In genomic region chr5:69367697-69368279, GRCh38 we compare ENCODE assay signal across 9 cellular contexts. TPM values are rescaled to one million over a fixed set of nuclear protein-coding genes. Genes with fewer than 3 reads are reported as not detected.
DNase-seq lines count a peak whose midpoint lies in the region; ATAC-seq and TF ChIP-seq lines count a peak whose summit lies in the region.
"Had no signal": no experiment of that assay in that cellular context is flagged by ENCODE, and none has a peak within 500 bp of the region (broad histone marks: within the 10 kb centered on the region; RNA-seq: fewer than 3 reads in every experiment).

No MANE protein-coding gene starts in this region.

- in situ Hi-C loops in gastrocnemius medialis (cut with MboI; ENCODE audit: low sequenced_read_pairs in 4 of 4): loop anchor here in 3 of 4 donors (10.0 to 25.0 kb wide), 4 partner anchors 255 to 323 kb away; partner anchors contain the start of gene SLC30A5 (in 2 of the 3)

- peak overlapping the region in 3 of 4 donors; percentile 95 to 99 (median 96) for H3K27ac ChIP-seq in gastrocnemius medialis

- no peak for TF ChIP-seq CTCF in endothelial cell (IDR thresholded peaks at IDR 0.05; ENCODE audit: unreplicated experiment)
- no peak for TF ChIP-seq CTCF in gastrocnemius medialis (IDR thresholded peaks at IDR 0.05 in 4 of 5, conservative IDR thresholded peaks at IDR 0.05 in 1 of 5)

- H3K9me3 ChIP-seq in gastrocnemius medialis: no peaks in the 10 kb centered on the region

- ATAC-seq in gastrocnemius medialis: no peak

- peak overlapping the region; percentile 98 for H3K27ac Mint-ChIP-seq in endothelial cell (ENCODE audit: unreplicated experiment)

- H3K36me3 Mint-ChIP-seq in endothelial cell (ENCODE audit: low read depth, unreplicated experiment): peaks cover 10% of the 10 kb centered on the region

- peak overlapping the region in 3 of 4 donors; percentile 85 to 90 (median 89) for H3K4me3 ChIP-seq in gastrocnemius medialis

- peaks cover 0 to 14% of the 10 kb centered on the region in 2 donors for H3K36me3 ChIP-seq in gastrocnemius medialis

- peaks cover 35 to 36% of the 10 kb centered on the region in 2 donors for H3K4me1 ChIP-seq in gastrocnemius medialis

- no peaks in the 10 kb centered on the region for H3K27me3 ChIP-seq in gastrocnemius medialis

- no peaks in the 10 kb centered on the region for H3K9me3 Mint-ChIP-seq in endothelial cell (ENCODE audit: unreplicated experiment)

- intact Hi-C loops in gastrocnemius medialis (cut with DNase I; ENCODE audit: low total_unique reads): loop anchor here (2.0 kb wide), 2 partner anchors 35 to 325 kb away; partner anchors contain the start of gene CCDC125

- H3K4me3 Mint-ChIP-seq in endothelial cell (ENCODE audit: unreplicated experiment): peak overlapping the region; percentile 98

- DNase-seq in SIG-M5 treated with dmso at 0.1 percent for 504 hours (lab: John Stamatoyannopoulos, UW; ENCODE audit: unreplicated experiment) (peak; percentile 38), SIG-M5 (lab: John Stamatoyannopoulos, UW) (no peak), RKO (ENCODE audit: low spot score) (peak; percentile 39), endothelial cell (ENCODE audit: low spot score) (no peak), gastrocnemius medialis (no peak), hypothalamus (lab: John Stamatoyannopoulos, UW) (no peak), NCI-H1105 (lab: John Stamatoyannopoulos, UW) (no peak), middle frontal gyrus (ENCODE audit: extremely low spot score, low spot score) (no peak)
- DNase-seq: substantia nigra had no signal

- TF ChIP-seq POLR2A in gastrocnemius medialis (IDR thresholded peaks at IDR 0.05): no peak

- no peaks in the 10 kb centered on the region for H3K27me3 Mint-ChIP-seq in endothelial cell (ENCODE audit: unreplicated experiment)

- H3K4me1 Mint-ChIP-seq in endothelial cell (ENCODE audit: unreplicated experiment): peaks cover 14% of the 10 kb centered on the region

RNA-seq across cellular contexts. Expression of gene AK6, which starts 1.5 kb away (rescaled TPM):
- total RNA-seq in endothelial cell (ENCODE audit: unreplicated experiment) (27.1 TPM), gastrocnemius medialis (10 to 100 TPM; 24.4 to 49.3 (median 32.5) TPM)

RNA-seq across cellular contexts. Expression of gene TAF9, which starts 1.5 kb away (rescaled TPM):
- total RNA-seq in endothelial cell (ENCODE audit: unreplicated experiment) (59.4 TPM), gastrocnemius medialis (10 to 100 TPM; 35.3 to 58.6 (median 45.6) TPM)

RNA-seq across cellular contexts. Expression of gene RAD17, which starts 1.8 kb away (rescaled TPM):
- total RNA-seq in endothelial cell (ENCODE audit: unreplicated experiment): 23.3 TPM
- 10 to 100 TPM in 3 of 4 donors, 1 to 10 TPM in 1; 7.3 to 18.3 (median 11.9) TPM for total RNA-seq in gastrocnemius medialis

RNA-seq across cellular contexts. Expression of gene CCDC125, which starts 35.2 kb away (rescaled TPM):
- total RNA-seq in endothelial cell (ENCODE audit: unreplicated experiment) (4.8 TPM), gastrocnemius medialis (1 to 10 TPM in 3 of 4 donors, under 1 TPM in 1; 0.49 to 3.1 (median 2.1) TPM)

RNA-seq across cellular contexts. Expression of gene MARVELD2, which starts 47.1 kb away (rescaled TPM):
- total RNA-seq in endothelial cell (ENCODE audit: unreplicated experiment) (6.5 TPM), gastrocnemius medialis (1 to 10 TPM in 2 of 4 donors, under 1 TPM in 2; 0.16 to 3.1 (median 1.4) TPM)

Comparison
In these comparisons a context has a peak if more than half of its experiments do, and no peak if none do; other contexts are left out.
1. DNase-seq: peak in SIG-M5 treated with dmso at 0.1 percent for 504 hours (single experiment) and RKO (single experiment); none in SIG-M5 (single experiment), endothelial cell (single experiment), gastrocnemius medialis (0 of 2), hypothalamus (0 of 51), NCI-H1105 (single experiment) and middle frontal gyrus (single experiment).